In genomic region chr5:69048233-69048632, GRCh38 we compare ENCODE assay signal across 11 cellular contexts. TPM values are rescaled to one million over a fixed set of nuclear protein-coding genes. Genes with fewer than 3 reads are reported as not detected.
DNase-seq lines count a peak whose midpoint lies in the region; FAIRE-seq and TF ChIP-seq lines count a peak whose summit lies in the region.
"Had no signal": no experiment of that assay in that cellular context is flagged by ENCODE, and none has a peak within 500 bp of the region (broad histone marks: within the 10 kb centered on the region; RNA-seq: fewer than 3 reads in every experiment).

No MANE protein-coding gene starts in this region.

- no peak overlapping the region for H3K14ac ChIP-seq in H1 (ENCODE audit: insufficient read length)

- peak in 2 of 3 experiments; percentile 48 to 67; a peak in 3 of 4 replicates for TF ChIP-seq CTCF in H1 (IDR thresholded peaks at IDR 0.05; ENCODE audit: control extremely low read depth in 1 of 3, insufficient read depth in 1 of 3, low read depth in 1 of 3, low read length in 3 of 3)
- TF ChIP-seq CTCF in retinal pigment epithelial cell (conservative IDR thresholded peaks at IDR 0.05; ENCODE audit: low read depth, low read length) = peak; percentile 27

- H3K27me3 ChIP-seq in H1 (replicated peaks in 1 of 4; ENCODE audit: control insufficient read depth in 3 of 4, extremely low read depth in 1 of 4, insufficient read depth in 3 of 4, low read length in 3 of 4) = no peaks in the 10 kb centered on the region
- H3K27me3 ChIP-seq: BLaER1 treated with 17β-estradiol and CSF1 and Interleukin-3, amounts not matched to agents 10 nM and 100 nM had no signal

- DNase-seq in NCI-H524 (lab: John Stamatoyannopoulos, UW) = peak; percentile 4 to 49
- no peak for DNase-seq in NCI-H524 treated with DMSO at 0.1 percent for 48 hours (lab: John Stamatoyannopoulos, UW)
- DNase-seq in NCI-H69 (lab: John Stamatoyannopoulos, UW) = peak; percentile 64
- DNase-seq in H1 (ENCODE audit: low read depth in 1 of 2, low spot score in 2 of 2) = no peak
- DNase-seq in retinal pigment epithelial cell (ENCODE audit: low read depth) = no peak
- DNase-seq in activated CD4-positive, CD25-positive, alpha-beta regulatory T cell treated with anti-CD3 and anti-CD28 coated beads, Interleukin-2, amount 50 U/mL, for 72 hours = no peak
- no peak for DNase-seq in NK-92 treated with Interleukin-12 subunit alpha and Interleukin-12 subunit beta, amount 100 ng/mL, for 24 hours (lab: John Stamatoyannopoulos, UW)
- no peak for DNase-seq in H54 (ENCODE audit: insufficient read length, low spot score)
- DNase-seq: activated CD4-positive, CD25-positive, alpha-beta regulatory T cell; cortex of kidney had no signal

- H3K56ac ChIP-seq in H1 (replicated peaks; ENCODE audit: insufficient read length, low read depth, low read length) = no peak overlapping the region

- no peaks in the 10 kb centered on the region for H3K9me3 ChIP-seq in H1 (ENCODE audit: insufficient read depth in 2 of 2, low read depth in 1 of 2, low read length in 1 of 2)
- H3K9me3 ChIP-seq: BLaER1 treated with 17β-estradiol and CSF1 and Interleukin-3, amounts not matched to agents 10 nM and 100 nM had no signal

- H3K4me3 ChIP-seq in H1 (ENCODE audit: extremely low read depth in 1 of 4, insufficient read depth in 2 of 4, low read depth in 3 of 4, low read length in 4 of 4) (no peak overlapping the region), retinal pigment epithelial cell (ENCODE audit: low read length) (no peak overlapping the region)
- H3K4me3 ChIP-seq: BLaER1 treated with 17β-estradiol and CSF1 and Interleukin-3, amounts not matched to agents 10 nM and 100 nM had no signal

- no peak overlapping the region for H3K4ac ChIP-seq in H1 (replicated peaks; ENCODE audit: insufficient read length, low read depth, low read length)

- no peak overlapping the region for H4K91ac ChIP-seq in H1 (replicated peaks; ENCODE audit: insufficient read length, low read length)

- H2BK20ac ChIP-seq in H1 (ENCODE audit: low read length) = no peak overlapping the region

- no peaks in the 10 kb centered on the region for H3K79me1 ChIP-seq in H1 (ENCODE audit: low read depth, low read length)

- no peak overlapping the region for H3K18ac ChIP-seq in H1 (ENCODE audit: extremely low read depth, low read length)

- no peak overlapping the region for H3K27ac ChIP-seq in H1 (ENCODE audit: low read depth, low read length)

- no peaks in the 10 kb centered on the region for H3K23me2 ChIP-seq in H1 (ENCODE audit: low read depth, low read length)

- no peaks in the 10 kb centered on the region for H3K79me2 ChIP-seq in H1 (ENCODE audit: control insufficient read depth in 1 of 2, insufficient read depth in 2 of 2, low read length in 2 of 2)

- no peaks in the 10 kb centered on the region; a peak in 1 of 7 replicates for H3K4me1 ChIP-seq in H1 (replicated peaks in 1 of 4; ENCODE audit: control insufficient read depth in 3 of 4, insufficient read depth in 4 of 4, low read length in 3 of 4)

- TF ChIP-seq RAD21 in H1 (IDR thresholded peaks at IDR 0.05 in 1 of 2, conservative IDR thresholded peaks at IDR 0.05 in 1 of 2; ENCODE audit: low read depth in 2 of 2, low read length in 2 of 2) = peak; percentile 77 to 81

- no peak overlapping the region for H2BK5ac ChIP-seq in H1 (ENCODE audit: low read depth, low read length)

- H2AFZ ChIP-seq in H1 (ENCODE audit: low read length) = no peak overlapping the region

- H3K9ac ChIP-seq in H1 (replicated peaks in 1 of 4; ENCODE audit: extremely low read depth in 1 of 4, low read depth in 3 of 4, low read length in 3 of 4) = no peak overlapping the region
- H3K9ac ChIP-seq: BLaER1 treated with 17β-estradiol and CSF1 and Interleukin-3, amounts not matched to agents 10 nM and 100 nM had no signal

- no peak for TF ChIP-seq EP300 in H1 (IDR thresholded peaks at IDR 0.05; ENCODE audit: borderline replicate concordance in 1 of 2, low read depth in 2 of 2, low read length in 2 of 2)

- no peak overlapping the region for H2AK5ac ChIP-seq in H1 (ENCODE audit: low read depth, low read length)

- no peak overlapping the region for H3K23ac ChIP-seq in H1 (ENCODE audit: insufficient read length)

- H3K4me2 ChIP-seq in H1 (ENCODE audit: insufficient read depth in 1 of 2, low read depth in 2 of 2, low read length in 2 of 2) = no peak overlapping the region
- H3K4me2 ChIP-seq: BLaER1 treated with 17β-estradiol and CSF1 and Interleukin-3, amounts not matched to agents 10 nM and 100 nM had no signal

- no peak overlapping the region for H2BK15ac ChIP-seq in H1 (ENCODE audit: low read length)

- H2BK12ac ChIP-seq in H1 (ENCODE audit: low read depth, low read length) = no peak overlapping the region

- H4K20me1 ChIP-seq in H1 (replicated peaks in 1 of 2; ENCODE audit: control insufficient read depth in 1 of 2, insufficient read depth in 2 of 2, low read length in 2 of 2) = no peaks in the 10 kb centered on the region
- H4K20me1 ChIP-seq: BLaER1 treated with 17β-estradiol and CSF1 and Interleukin-3, amounts not matched to agents 10 nM and 100 nM had no signal

- peak; percentile 24 for FAIRE-seq in H1 (lab: Jason Lieb, UNC)
- FAIRE-seq in H54 (lab: Jason Lieb, UNC) = no peak

- 41% methylated on average over 3 of the region's 3 CpGs; no CpG with 5 or more reads in 1 of the 2 experiments for WGBS in H1 (ENCODE audit: extremely low coverage in 1 of 2, insufficient coverage in 1 of 2, insufficient read length in 1 of 2, insufficient replicate concordance in 2 of 2, low coverage in 1 of 2, low lambda C conversion rate in 2 of 2, missing lambda C conversion rate in 1 of 2), 2 experiments

- H4K5ac ChIP-seq in H1 (ENCODE audit: insufficient read length, low read depth, low read length) = no peak overlapping the region

- no peak overlapping the region for H4K8ac ChIP-seq in H1 (ENCODE audit: extremely low read depth, insufficient read depth, low read length)

- H2BK120ac ChIP-seq in H1 (replicated peaks; ENCODE audit: low read depth, low read length) = no peak overlapping the region

- no peaks in the 10 kb centered on the region for H3K36me3 ChIP-seq in H1 (ENCODE audit: control insufficient read depth in 2 of 4, insufficient read depth in 4 of 4, low read length in 3 of 4)
- H3K36me3 ChIP-seq: BLaER1 treated with 17β-estradiol and CSF1 and Interleukin-3, amounts not matched to agents 10 nM and 100 nM had no signal

- POLR2A ChIA-PET in H1 (lab: Charles Lee; ENCODE audit: partially characterized antibody) = no interaction called here

- CTCF ChIA-PET in H1 (lab: Charles Lee; ENCODE audit: partially characterized antibody) = interaction anchor here (0.9 to 4.0 kb wide), 8 partner anchors 15 to 284 kb away, joined by 3 to 15 read pairs (median 4); partner anchors contain the start of genes CCDC125 and SLC30A5

- TF ChIP-seq POLR2A in H1 (IDR thresholded peaks at IDR 0.05; ENCODE audit: control extremely low read depth in 1 of 2, low read depth in 2 of 2, low read length in 2 of 2) = no peak
- TF ChIP-seq POLR2A in H54 (IDR thresholded peaks at IDR 0.05; ENCODE audit: low read depth, low read length) = no peak

TF ChIP-seq in H1, 55 proteins besides CTCF, POLR2A, EP300 and RAD21 (continues in another document):
- no peak for TF ChIP-seq NANOG (IDR thresholded peaks at IDR 0.05; ENCODE audit: insufficient read depth, low read depth, low read length, poor library complexity, severe bottlenecking)
- TF ChIP-seq CREB1 (IDR thresholded peaks at IDR 0.05) = no peak
- TF ChIP-seq ZNF274 (IDR thresholded peaks at IDR 0.05; ENCODE audit: borderline replicate concordance, extremely low read depth, low read length) = no peak
- no peak for TF ChIP-seq POU5F1 (IDR thresholded peaks at IDR 0.05; ENCODE audit: low read depth, low read length)
- TF ChIP-seq RBBP5 (IDR thresholded peaks at IDR 0.05; ENCODE audit: borderline replicate concordance, low read depth, low read length) = no peak

RNA-seq across cellular contexts. Expression of gene SLC30A5, which starts 45.6 kb away (rescaled TPM):
- 36.3 and 43.5 TPM in 2 replicates for total RNA-seq in H1 (2021; fragmentation: NEBNext Ultra II Directional; extraction: Animal tissue kit (Norgen Biotek cat#: 25700))
- polyA plus RNA-seq in H1 (2011; rRNA removed) = 28.5 and 31.0 TPM in 2 replicates
- polyA plus RNA-seq in H1 (2011; cell fraction: cytosol; rRNA removed) = 17.8 TPM
- polyA plus RNA-seq in H1 (2011; cell fraction: nucleus; rRNA removed) = 18.9 TPM
- polyA plus RNA-seq in H1 (2012, experiment 1 of 2) = 14.9 to 23.6 TPM (median 20.6 TPM) in 4 replicates
- 7.5 TPM for polyA plus RNA-seq in H1 (2012, experiment 2 of 2)
- 26.6 TPM for polyA plus RNA-seq in H1 (2013, experiment 1 of 2)
- polyA plus RNA-seq in H1 (2013, experiment 2 of 2) = 27.4 TPM
- polyA minus RNA-seq in H1 (2011; rRNA and poly(A)+ RNA removed) = 49.8 and 65.1 TPM in 2 replicates
- 33.5 TPM for polyA minus RNA-seq in H1 (2011; cell fraction: cytosol; rRNA and poly(A)+ RNA removed)
- polyA minus RNA-seq in H1 (2011; cell fraction: nucleus; rRNA and poly(A)+ RNA removed) = 30.0 TPM

Comparison
In these comparisons a context has a peak if more than half of its experiments do, and no peak if none do; other contexts are left out.
1. DNase-seq: peak in NCI-H524 (2 of 2) and NCI-H69 (single experiment); none in NCI-H524 treated with DMSO at 0.1 percent for 48 hours (single experiment), H1 (0 of 2), retinal pigment epithelial cell (single experiment), activated CD4-positive, CD25-positive, alpha-beta regulatory T cell treated with anti-CD3 and anti-CD28 coated beads, Interleukin-2, amount 50 U/mL, for 72 hours (single experiment), NK-92 treated with Interleukin-12 subunit alpha and Interleukin-12 subunit beta, amount 100 ng/mL, for 24 hours (single experiment) and H54 (single experiment).